In the genomic region with DNA sequence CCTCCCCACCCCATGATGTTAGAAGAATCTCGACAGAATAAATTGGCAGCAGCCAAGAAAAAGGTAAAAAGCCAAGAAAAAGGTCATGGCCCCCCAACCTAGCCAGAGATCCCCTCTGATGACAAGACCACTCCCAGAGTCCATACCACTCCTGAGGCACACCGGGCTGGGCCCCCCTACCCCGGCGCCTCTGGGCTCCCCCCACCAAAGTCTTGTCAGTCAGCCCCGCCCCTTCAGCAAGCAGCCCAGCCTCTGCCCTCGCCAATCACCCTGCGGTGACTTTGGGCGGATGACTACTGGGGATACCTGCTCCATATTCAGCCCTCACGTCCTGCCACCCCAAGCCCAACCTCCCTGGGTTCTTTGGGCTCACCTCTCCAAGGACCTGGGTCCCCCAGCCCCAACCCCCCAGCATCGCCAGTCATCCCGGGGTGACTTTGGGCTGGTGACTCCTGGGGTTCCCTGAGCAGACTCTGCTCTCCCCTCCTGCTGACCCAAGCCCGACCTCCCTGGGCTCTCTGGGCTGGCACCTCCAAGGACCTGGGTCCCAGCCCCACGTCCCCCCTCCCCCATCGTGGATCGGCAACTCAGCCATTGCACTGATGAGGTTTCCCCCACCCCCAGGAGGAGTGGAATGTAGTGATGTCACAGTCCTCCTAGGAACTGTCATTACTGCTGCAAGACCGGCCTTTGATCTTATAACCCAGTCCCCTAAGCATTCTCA, we compare ENCODE assay signal across 3 cellular contexts. TPM values are rescaled to one million over a fixed set of nuclear protein-coding genes. Genes with fewer than 3 reads are reported as not detected.
"Had no signal": no experiment of that assay in that cellular context is flagged by ENCODE, and none has a peak within 500 bp of the region (broad histone marks: within the 10 kb centered on the region; RNA-seq: fewer than 3 reads in every experiment).

No MANE protein-coding gene starts in this region.

RNA-seq across cellular contexts. Expression of a gene that starts 0.6 kb away (rescaled TPM):
- total RNA-seq: H9, HT-29, IMR-90 had no signal
- polyA plus RNA-seq: IMR-90 had no signal

RNA-seq across cellular contexts. Expression of a gene that starts 23.9 kb away (rescaled TPM):
- total RNA-seq: IMR-90 had no signal
- polyA plus RNA-seq: IMR-90 had no signal
